ENCODE assay signal across 21 cellular contexts in genomic region chr3:4011136-4011535, GRCh38.
"Had no signal": no experiment of that assay in that cellular context is flagged by ENCODE, and none has a peak within 500 bp of the region (broad histone marks: within the 10 kb centered on the region; RNA-seq: fewer than 3 reads in every experiment).

No MANE protein-coding gene starts in this region.

- H3K27ac ChIP-seq: HL-60, KMS-11, SJSA1, SK-N-MC had no signal

- H3K36me3 ChIP-seq: SJSA1 had no signal

- H3K4me2 ChIP-seq: KMS-11 had no signal

- DNase-seq: Kasumi-1, NCI-H1092, NCI-H1105 treated with DMSO at 0.1 percent for 48 hours, NCI-H1417 treated with DMSO at 0.1 percent for 48 hours, NCI-H146, NCI-H1694 treated with DMSO at 0.1 percent for 48 hours, NCI-H1930, NCI-H2081, NCI-H2107, NCI-H2227 treated with DMSO at 0.1 percent for 48 hours, NCI-H526 treated with DMSO at 0.1 percent for 48 hours, NCI-H748 treated with DMSO at 0.1 percent for 48 hours, Right ventricle myocardium superior, RPMI8226, SIG-M5 had no signal

- H3K27me3 ChIP-seq: SJSA1 had no signal

- H3K4me3 ChIP-seq: K562, SJSA1, SK-N-MC had no signal

- H3K27ac Mint-ChIP-seq: IgD-negative memory B cell had no signal

- H3K27me3 Mint-ChIP-seq: IgD-negative memory B cell had no signal

- H3K4me3 Mint-ChIP-seq: IgD-negative memory B cell had no signal

- H3K9me3 ChIP-seq: SJSA1 had no signal

- H3K9ac ChIP-seq: KMS-11 had no signal

- H3K4me1 ChIP-seq: SJSA1 had no signal

- H3K9me3 Mint-ChIP-seq: IgD-negative memory B cell had no signal

- ATAC-seq: K562 had no signal
